7 cellular contexts compared by ENCODE assay signal in the genomic region with DNA sequence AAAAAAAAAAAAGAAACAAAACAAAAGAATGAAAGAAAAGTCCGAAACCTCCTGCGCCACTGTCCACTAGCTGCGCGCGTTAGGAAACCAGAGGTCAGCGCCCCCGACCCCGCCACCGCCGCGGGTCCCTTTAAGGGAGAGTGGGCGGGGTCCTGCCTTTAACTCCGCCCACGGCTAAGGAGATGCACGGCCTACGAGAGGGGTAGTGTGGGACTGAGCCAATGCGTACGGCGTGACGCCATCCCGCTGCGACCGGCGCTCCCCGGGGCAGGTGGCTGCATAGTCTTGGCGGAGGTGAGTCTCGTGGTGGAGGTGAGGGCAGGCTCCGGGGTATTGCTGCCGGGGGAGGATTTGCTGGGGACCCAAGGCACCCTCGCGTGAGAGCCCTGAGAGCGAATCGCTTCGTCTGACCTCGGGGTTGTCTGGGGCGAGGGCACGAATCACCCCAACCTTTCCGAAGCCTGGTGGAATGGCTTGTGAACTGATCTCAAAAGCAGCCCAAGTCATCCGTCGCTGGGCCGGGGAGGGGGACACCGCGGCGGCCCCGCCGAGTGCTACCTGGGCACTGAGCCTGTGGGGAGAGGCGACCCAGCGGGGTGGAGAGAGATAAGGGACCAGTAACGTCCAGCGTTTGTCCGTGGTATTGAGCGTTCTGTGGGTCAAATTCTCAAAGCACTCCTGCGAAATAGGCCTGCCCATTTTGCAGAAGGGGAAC.
DNase-seq lines count a peak whose midpoint lies in the region; ATAC-seq lines count a peak whose summit lies in the region.

A gene (plus strand): TSS at position 241 of the 715 bp plus-strand sequence. CDS start 1,319 bp downstream, outside the sequence.

- ATAC-seq in GM18511 (IDR thresholded peaks at IDR 0.05; ENCODE audit: unreplicated experiment), result peak; percentile 100
- peak; percentile 100 for ATAC-seq in HG02981 (IDR thresholded peaks at IDR 0.05; ENCODE audit: unreplicated experiment)

- DNase-seq in NCI-H2029 treated with DMSO at 0.1 percent for 48 hours (lab: John Stamatoyannopoulos, UW) (peak; percentile 74), T1000 (lab: John Stamatoyannopoulos, UW) (peak; percentile 77), astrocyte of the hippocampus (ENCODE audit: low read depth, low spot score) (peak; percentile 96), hippocampal formation (lab: John Stamatoyannopoulos, UW) (peak; percentile 75 to 84), retina (peak; percentile 93)

Comparison
In these comparisons a context has a peak if more than half of its experiments do, and no peak if none do; other contexts are left out.
1. Peak in every context shown above with its lines: DNase-seq and ATAC-seq.